7 cellular contexts compared by ENCODE assay signal in the genomic region with DNA sequence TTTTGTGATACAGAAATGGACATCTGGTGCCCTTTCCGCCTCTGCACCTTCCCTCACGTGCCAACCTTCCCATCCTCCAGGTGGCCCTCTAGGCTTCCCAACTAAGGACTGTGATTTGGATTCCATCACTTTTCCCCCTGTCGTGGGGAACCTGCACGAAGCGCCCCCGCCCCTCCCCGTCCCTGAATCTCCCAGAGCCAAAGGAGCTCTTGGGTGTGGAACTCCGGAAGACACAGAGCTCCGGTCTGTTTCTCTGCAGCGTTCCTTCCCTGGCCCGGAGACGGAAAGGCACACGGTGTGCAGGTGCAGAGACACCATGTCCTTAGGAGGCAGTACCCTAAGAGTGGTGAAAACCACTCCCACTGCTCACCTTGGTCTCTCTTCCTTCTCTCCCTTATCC. TPM values are rescaled to one million over a fixed set of nuclear protein-coding genes. Genes with fewer than 3 reads are reported as not detected.
"Had no signal": no experiment of that assay in that cellular context is flagged by ENCODE, and none has a peak within 500 bp of the region (broad histone marks: within the 10 kb centered on the region; RNA-seq: fewer than 3 reads in every experiment).

No MANE protein-coding gene starts in this region.

RNA-seq across cellular contexts. Expression of a gene that starts 3.8 kb away (rescaled TPM):
- total RNA-seq: chondrocyte, dermis blood vessel endothelial cell, dermis microvascular lymphatic vessel endothelial cell, endothelial cell of umbilical vein, fibroblast of villous mesenchyme, gastrocnemius medialis, gastroesophageal sphincter had no signal
